In genomic region chr2:81645750-81646301, GRCh38 we compare ENCODE assay signal across 13 cellular contexts.
"Had no signal": no experiment of that assay in that cellular context is flagged by ENCODE, and none has a peak within 500 bp of the region (broad histone marks: within the 10 kb centered on the region; RNA-seq: fewer than 3 reads in every experiment).

No MANE protein-coding gene starts in this region.

- H3K4me3 ChIP-seq: left ventricle myocardium inferior, upper lobe of right lung had no signal

- ATAC-seq: esophagus mucosa, natural killer cell, sciatic nerve, upper lobe of right lung had no signal

- DNase-seq: activated CD4-positive, alpha-beta memory T cell treated with anti-CD3 and anti-CD28 coated beads for 36 hours; activated CD4-positive, alpha-beta T cell treated with anti-CD3 and anti-CD28 coated beads for 1 hour; activated gamma-delta T cell treated with Interleukin-2 at 50 U/mL for 16 hours; activated naive CD8-positive, alpha-beta T cell treated with anti-CD3 and anti-CD28 coated beads for 36 hours; activated T-cell treated with anti-CD3 and anti-CD28 coated beads, Interleukin-2, amount 50 U/mL, for 48 hours; dermis blood vessel endothelial cell; left ventricle myocardium inferior; natural killer cell; nucleus accumbens; stimulated activated CD4-positive, alpha-beta T cell treated with anti-CD3 and anti-CD28 coated beads, Interleukin-12 subunit alpha, Interleukin-12 subunit beta, amount 100 ng/mL, for 4 hours; upper lobe of right lung had no signal

- H3K27me3 ChIP-seq: upper lobe of right lung had no signal

- H3K27ac ChIP-seq: left ventricle myocardium inferior, upper lobe of right lung had no signal

- H3K36me3 ChIP-seq: left ventricle myocardium inferior, upper lobe of right lung had no signal
